ENCODE assay signal across 24 cellular contexts in the genomic region with DNA sequence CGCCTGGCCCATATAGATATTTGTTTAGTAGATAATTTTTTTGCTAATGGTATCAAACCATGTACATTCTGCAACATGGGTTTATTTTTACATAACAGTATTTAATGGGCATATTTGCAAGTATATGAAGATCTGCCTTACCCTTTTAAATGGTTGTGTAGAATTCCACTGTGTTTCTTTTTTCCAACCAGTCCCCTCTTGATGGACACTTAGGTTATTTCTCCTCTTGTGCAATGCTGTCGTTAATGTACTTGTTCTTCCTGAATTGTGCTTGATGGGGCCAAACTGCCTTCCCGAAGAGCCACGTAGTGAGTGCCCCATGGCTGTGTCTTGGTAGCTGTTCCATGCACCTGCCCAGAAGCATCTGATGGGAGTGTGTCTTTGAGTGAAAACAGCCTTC.
"Had no signal": no experiment of that assay in that cellular context is flagged by ENCODE, and none has a peak within 500 bp of the region (broad histone marks: within the 10 kb centered on the region; RNA-seq: fewer than 3 reads in every experiment).

No MANE protein-coding gene starts in this region.

- H3K27ac Mint-ChIP-seq: activated B cell treated with CpG ODN at 0.5 μM for 24 hours; activated CD4-positive, alpha-beta T cell treated with anti-CD3 and anti-CD28 coated beads for 36 hours; activated naive CD4-positive, alpha-beta T cell treated with anti-CD3 and anti-CD28 coated beads, Interleukin-2, amount 50 U/mL, for 72 hours; activated T-cell treated with anti-CD3 and anti-CD28 coated beads, Interleukin-2, amount 50 U/mL, for 24 hours; activated T-helper 17 cell treated with anti-CD3 and anti-CD28 coated beads, Interleukin-2, amount 50 U/mL, for 72 hours; stimulated activated naive B cell treated with anti-CD40 and anti-IgM and Interleukin-4, amounts not matched to agents 10 μg/mL and 1 μg/mL and 100 μg/mL, for 72 hours; type B pancreatic cell had no signal

- H3K4me3 ChIP-seq: ascending aorta, breast epithelium, coronary artery, esophagus squamous epithelium, gastrocnemius medialis, lung, prostate gland, right atrium auricular region, skin epidermis, thoracic aorta, vagina had no signal

- H3K27me3 Mint-ChIP-seq: activated CD4-positive, alpha-beta T cell treated with anti-CD3 and anti-CD28 coated beads for 36 hours; activated T-cell treated with anti-CD3 and anti-CD28 coated beads, Interleukin-2, amount 50 U/mL, for 24 hours had no signal

- H3K9me3 ChIP-seq: ascending aorta, breast epithelium, esophagus squamous epithelium, gastrocnemius medialis, prostate gland, right atrium auricular region, thoracic aorta, vagina had no signal

- H3K27ac ChIP-seq: ascending aorta, breast epithelium, coronary artery, right atrium auricular region, skin epidermis, thoracic aorta, vagina had no signal

- DNase-seq: activated B cell treated with CpG ODN at 0.5 μM for 24 hours; activated CD4-positive, alpha-beta T cell treated with anti-CD3 and anti-CD28 coated beads for 36 hours; activated CD4-positive, alpha-beta T cell treated with anti-CD3 and anti-CD28 coated beads, Interleukin-2, amount 50 U/mL, for 4 hours; activated CD8-positive, alpha-beta memory T cell treated with anti-CD3 and anti-CD28 coated beads for 24 hours; activated CD8-positive, alpha-beta memory T cell treated with anti-CD3 and anti-CD28 coated beads, Interleukin-2, amount 50 U/mL, for 4 hours; activated T-cell treated with anti-CD3 and anti-CD28 coated beads, Interleukin-2, amount 50 U/mL, for 24 hours; esophagus squamous epithelium; gastrocnemius medialis; naive thymus-derived CD8-positive, alpha-beta T cell; stimulated activated CD4-positive, alpha-beta T cell treated with anti-CD3 and anti-CD28 coated beads, Interleukin-2, amount 100 ng/mL, for 24 hours; stimulated activated naive B cell treated with anti-CD40 and anti-IgM and Interleukin-4, amounts not matched to agents 10 μg/mL and 1 μg/mL and 100 μg/mL, for 72 hours; T-helper 9 cell had no signal

- H3K36me3 ChIP-seq: ascending aorta, breast epithelium, esophagus squamous epithelium, gastrocnemius medialis, prostate gland, right atrium auricular region, thoracic aorta, vagina had no signal

- H3K4me1 Mint-ChIP-seq: activated B cell treated with CpG ODN at 0.5 μM for 24 hours; activated CD4-positive, alpha-beta T cell treated with anti-CD3 and anti-CD28 coated beads for 36 hours; activated T-helper 17 cell treated with anti-CD3 and anti-CD28 coated beads, Interleukin-2, amount 50 U/mL, for 72 hours; naive thymus-derived CD8-positive, alpha-beta T cell; stimulated activated naive B cell treated with anti-CD40 and anti-IgM and Interleukin-4, amounts not matched to agents 10 μg/mL and 1 μg/mL and 100 μg/mL, for 72 hours had no signal

- H3K27me3 ChIP-seq: ascending aorta, breast epithelium, esophagus squamous epithelium, right atrium auricular region, vagina had no signal

- H3K4me3 Mint-ChIP-seq: activated B cell treated with CpG ODN at 0.5 μM for 24 hours; activated CD4-positive, alpha-beta T cell treated with anti-CD3 and anti-CD28 coated beads for 36 hours; activated T-cell treated with anti-CD3 and anti-CD28 coated beads, Interleukin-2, amount 50 U/mL, for 24 hours; activated T-helper 17 cell treated with anti-CD3 and anti-CD28 coated beads, Interleukin-2, amount 50 U/mL, for 72 hours; naive thymus-derived CD8-positive, alpha-beta T cell; stimulated activated naive B cell treated with anti-CD40 and anti-IgM and Interleukin-4, amounts not matched to agents 10 μg/mL and 1 μg/mL and 100 μg/mL, for 72 hours; type B pancreatic cell had no signal

- ATAC-seq: activated CD4-positive, alpha-beta T cell treated with anti-CD3 and anti-CD28 coated beads for 36 hours; activated naive CD4-positive, alpha-beta T cell treated with anti-CD3 and anti-CD28 coated beads, Interleukin-2, amount 50 U/mL, for 72 hours; activated T-helper 17 cell treated with anti-CD3 and anti-CD28 coated beads, Interleukin-2, amount 50 U/mL, for 72 hours; gastrocnemius medialis; naive thymus-derived CD8-positive, alpha-beta T cell; stimulated activated naive B cell treated with anti-CD40 and anti-IgM and Interleukin-4, amounts not matched to agents 10 μg/mL and 1 μg/mL and 100 μg/mL, for 72 hours had no signal

- H3K4me1 ChIP-seq: breast epithelium had no signal

- H3K36me3 Mint-ChIP-seq: activated naive CD4-positive, alpha-beta T cell treated with anti-CD3 and anti-CD28 coated beads, Interleukin-2, amount 50 U/mL, for 72 hours; naive thymus-derived CD8-positive, alpha-beta T cell; stimulated activated naive B cell treated with anti-CD40 and anti-IgM and Interleukin-4, amounts not matched to agents 10 μg/mL and 1 μg/mL and 100 μg/mL, for 72 hours; type B pancreatic cell had no signal

- H3K9me3 Mint-ChIP-seq: activated B cell treated with CpG ODN at 0.5 μM for 24 hours; activated naive CD4-positive, alpha-beta T cell treated with anti-CD3 and anti-CD28 coated beads, Interleukin-2, amount 50 U/mL, for 72 hours; activated T-cell treated with anti-CD3 and anti-CD28 coated beads, Interleukin-2, amount 50 U/mL, for 24 hours; activated T-helper 17 cell treated with anti-CD3 and anti-CD28 coated beads, Interleukin-2, amount 50 U/mL, for 72 hours; naive thymus-derived CD8-positive, alpha-beta T cell; stimulated activated naive B cell treated with anti-CD40 and anti-IgM and Interleukin-4, amounts not matched to agents 10 μg/mL and 1 μg/mL and 100 μg/mL, for 72 hours; type B pancreatic cell had no signal
